19 cellular contexts compared by ENCODE assay signal in the genomic region with DNA sequence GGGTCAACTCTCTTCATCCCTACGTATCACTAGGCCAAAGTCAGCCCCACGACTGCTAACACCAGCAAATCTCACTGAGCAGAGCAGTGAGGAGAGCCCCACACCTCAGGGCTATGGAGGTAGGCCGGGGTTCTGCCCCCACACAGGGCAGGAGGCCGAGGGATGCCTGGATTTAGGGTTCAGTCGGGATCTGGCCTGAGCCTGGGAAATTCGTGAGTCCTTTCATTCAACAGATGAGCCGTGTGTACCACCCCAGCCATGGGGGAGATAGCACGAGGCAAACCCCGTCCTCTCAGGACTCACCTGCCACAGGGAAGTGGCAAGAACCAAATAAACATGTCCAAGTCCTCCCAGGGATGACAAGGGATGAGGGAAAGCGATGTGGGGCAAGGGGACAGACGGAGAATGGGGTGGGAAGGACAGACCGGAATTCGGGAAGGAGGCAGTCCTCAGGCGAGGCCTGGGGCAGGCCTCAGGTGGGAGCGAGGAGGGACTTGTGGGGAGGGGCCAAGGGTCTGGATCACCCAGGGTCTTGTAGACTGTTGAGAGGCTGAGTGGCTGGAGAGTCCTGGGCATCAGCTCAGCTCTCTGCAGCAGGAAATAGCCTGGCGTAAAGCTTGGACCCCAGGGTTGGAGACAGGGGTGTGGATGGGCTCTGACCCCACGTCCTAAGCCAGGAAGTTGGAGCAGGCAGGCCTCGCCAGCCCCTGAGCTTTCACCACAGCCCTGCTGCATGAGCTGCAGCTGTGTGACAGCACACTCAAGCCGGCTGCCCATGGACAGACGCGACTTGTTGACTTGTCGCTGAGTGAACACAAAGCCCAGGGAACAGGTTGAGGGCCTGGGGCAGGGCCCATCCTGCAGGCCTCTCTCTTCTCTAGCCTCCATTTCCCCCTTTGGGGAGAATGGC. TPM values are rescaled to one million over a fixed set of nuclear protein-coding genes. Genes with fewer than 3 reads are reported as not detected.
DNase-seq lines count a peak whose midpoint lies in the region; ATAC-seq, FAIRE-seq and TF ChIP-seq lines count a peak whose summit lies in the region.
"Had no signal": no experiment of that assay in that cellular context is flagged by ENCODE, and none has a peak within 500 bp of the region (broad histone marks: within the 10 kb centered on the region; RNA-seq: fewer than 3 reads in every experiment).

No MANE protein-coding gene starts in this region.

- H2AFZ ChIP-seq in astrocyte (ENCODE audit: low read depth, low read length) (no peak overlapping the region), HepG2 (ENCODE audit: low read length) (peak overlapping the region; percentile 43), osteoblast (ENCODE audit: low read length) (no peak overlapping the region)

- no peak overlapping the region for H3K4me2 ChIP-seq in astrocyte (ENCODE audit: low read length)
- H3K4me2 ChIP-seq in HepG2 (ENCODE audit: low read depth, low read length): peak overlapping the region; percentile 71
- no peak overlapping the region for H3K4me2 ChIP-seq in osteoblast (ENCODE audit: insufficient read depth, low read length)

- no peak for TF ChIP-seq EP300 in HepG2 (IDR thresholded peaks at IDR 0.05; ENCODE audit: low read depth in 2 of 2, low read length in 2 of 2)
- no peak for TF ChIP-seq EP300 in HepG2 (CRISPR knock-in tag; IDR thresholded peaks at IDR 0.05; ENCODE audit: borderline replicate concordance)

- CTCF ChIA-PET in HepG2 (lab: Yijun Ruan, JAX; ENCODE audit: low intra/inter-chr PET ratio, low total read pairs): no interaction called here

- H3K36me3 Mint-ChIP-seq in activated naive CD8-positive, alpha-beta T cell: no peaks in the 10 kb centered on the region
- no peaks in the 10 kb centered on the region for H3K36me3 Mint-ChIP-seq in activated naive CD8-positive, alpha-beta T cell treated with anti-CD3 and anti-CD28 coated beads, Interleukin-2, amount 50 U/mL, for 24 hours (ENCODE audit: low read depth)
- no peaks in the 10 kb centered on the region for H3K36me3 Mint-ChIP-seq in astrocyte (ENCODE audit: low read depth, unreplicated experiment)

- H3K36me3 ChIP-seq in astrocyte (ENCODE audit: insufficient read depth, low read length) (no peaks in the 10 kb centered on the region), HepG2 (replicated peaks in 1 of 2; ENCODE audit: control insufficient read depth in 1 of 2, insufficient read depth in 2 of 2, low read length in 2 of 2) (no peaks in the 10 kb centered on the region), psoas muscle (ENCODE audit: insufficient read depth in 1 of 2, low read depth in 1 of 2) (no peaks in the 10 kb centered on the region), osteoblast (ENCODE audit: insufficient read depth, low read length) (no peaks in the 10 kb centered on the region)

- no peaks in the 10 kb centered on the region for H4K20me1 ChIP-seq in astrocyte (ENCODE audit: insufficient read depth, low read length)
- no peaks in the 10 kb centered on the region for H4K20me1 ChIP-seq in HepG2 (ENCODE audit: insufficient read depth, low read length)
- H4K20me1 ChIP-seq in osteoblast (ENCODE audit: insufficient read depth, low read length): no peaks in the 10 kb centered on the region

- intact Hi-C loops in HepG2 (cut with micrococcal nuclease; ENCODE audit: unreplicated experiment) (no loop called here), psoas muscle (cut with DNase I) (no loop called here)

- H3K27me3 ChIP-seq in astrocyte (ENCODE audit: insufficient read depth, low read length) (no peaks in the 10 kb centered on the region), HepG2 (ENCODE audit: control insufficient read depth in 1 of 2, insufficient read depth in 2 of 2, low read length in 2 of 2) (peaks cover 3 to 14% of the 10 kb centered on the region in 2 experiments; a peak in 3 of 5 replicates), psoas muscle (ENCODE audit: insufficient read depth in 3 of 3, low read length in 2 of 3) (no peaks in the 10 kb centered on the region), osteoblast (ENCODE audit: insufficient read depth, low read length) (no peaks in the 10 kb centered on the region)

- H3K9ac ChIP-seq in astrocyte (ENCODE audit: low read length) (no peak overlapping the region), HepG2 (ENCODE audit: insufficient read depth, low read depth, low read length) (peak overlapping the region; percentile 8; the same call in 1 of the 2 replicates)

- H3K79me2 ChIP-seq in astrocyte (ENCODE audit: insufficient read depth, low read length) (no peaks in the 10 kb centered on the region), HepG2 (ENCODE audit: insufficient read depth, low read length) (no peaks in the 10 kb centered on the region), osteoblast (ENCODE audit: insufficient read depth, low read length) (no peaks in the 10 kb centered on the region)

- H3K9me3 ChIP-seq in astrocyte (ENCODE audit: insufficient read depth, low read depth, low read length) (no peaks in the 10 kb centered on the region), HepG2 (ENCODE audit: low read length) (no peaks in the 10 kb centered on the region), psoas muscle (no peaks in the 10 kb centered on the region), osteoblast (ENCODE audit: low read depth, low read length) (no peaks in the 10 kb centered on the region)

- no peak for FAIRE-seq in astrocyte (lab: Jason Lieb, UNC)
- no peak for FAIRE-seq in HepG2 (lab: Jason Lieb, UNC)
- FAIRE-seq: H54 had no signal

- peaks cover 10% of the 10 kb centered on the region for H3K4me1 Mint-ChIP-seq in activated naive CD8-positive, alpha-beta T cell (ENCODE audit: low read depth)
- no peaks in the 10 kb centered on the region for H3K4me1 Mint-ChIP-seq in activated naive CD8-positive, alpha-beta T cell treated with anti-CD3 and anti-CD28 coated beads, Interleukin-2, amount 50 U/mL, for 24 hours
- H3K4me1 Mint-ChIP-seq in astrocyte (ENCODE audit: low read depth, unreplicated experiment): peaks cover 10% of the 10 kb centered on the region

- peak overlapping the region; percentile 77 for H3K27ac Mint-ChIP-seq in activated naive CD8-positive, alpha-beta T cell
- no peak overlapping the region for H3K27ac Mint-ChIP-seq in activated naive CD8-positive, alpha-beta T cell treated with anti-CD3 and anti-CD28 coated beads, Interleukin-2, amount 50 U/mL, for 24 hours
- H3K27ac Mint-ChIP-seq in astrocyte (ENCODE audit: unreplicated experiment): peak overlapping the region; percentile 66

- no peak for TF ChIP-seq RAD21 in HepG2 (CRISPR knock-in tag; IDR thresholded peaks at IDR 0.05)

- BruUV-seq in HepG2 (replicated peaks; lab: Mats Ljungman, UMichigan): no TSS peak

- no peaks in the 10 kb centered on the region for H3K27me3 Mint-ChIP-seq in activated naive CD8-positive, alpha-beta T cell
- no peaks in the 10 kb centered on the region for H3K27me3 Mint-ChIP-seq in activated naive CD8-positive, alpha-beta T cell treated with anti-CD3 and anti-CD28 coated beads, Interleukin-2, amount 50 U/mL, for 24 hours
- peaks cover 23% of the 10 kb centered on the region for H3K27me3 Mint-ChIP-seq in astrocyte (ENCODE audit: low read depth, unreplicated experiment)

- in situ Hi-C loops in HepG2 (cut with HindIII; ENCODE audit: extremely low pct_ligation_motif_present, low pct_unique_long_range_greater_than_20kb): no loop called here
- in situ Hi-C loops in KBM-7 (cut with MboI; ENCODE audit: low pct_unique_long_range_greater_than_20kb, low sequenced_read_pairs): loop anchor here (10.0 kb wide), 1 partner anchor 48 kb away; no protein-coding TSS in a partner anchor

- no peak for TF ChIP-seq POLR2A in HepG2 (IDR thresholded peaks at IDR 0.05; ENCODE audit: insufficient read depth in 1 of 2, low read depth in 2 of 2, low read length in 2 of 2)

- no peak for DNase-seq in activated naive CD8-positive, alpha-beta T cell treated with anti-CD3 and anti-CD28 coated beads, Interleukin-2, amount 50 U/mL, for 24 hours
- DNase-seq in astrocyte (ENCODE audit: low read depth): no peak
- no peak for DNase-seq in HepG2 (ENCODE audit: low spot score)
- DNase-seq in psoas muscle: peak; percentile 8 to 24
- no peak for DNase-seq in SHP77 treated with DMSO at 0.1 percent for 48 hours (lab: John Stamatoyannopoulos, UW)
- DNase-seq in osteoblast (ENCODE audit: insufficient read length, low spot score, missing footprints): no peak
- no peak for DNase-seq in KBM-7
- DNase-seq: C1 segment of cervical spinal cord, COR-L47, DMS153, EL, MV-4-11, NCI-H1417 treated with DMSO at 0.1 percent for 48 hours, NCI-H2029 treated with DMSO at 0.1 percent for 48 hours, NCI-H524 treated with DMSO at 0.1 percent for 48 hours, PC-3 had no signal

- POLR2A ChIA-PET in HepG2 (lab: Yijun Ruan, JAX): interaction anchor here (1.0 to 1.5 kb wide), 3 partner anchors 8 to 21 kb away, joined by 3 to 5 read pairs (median 3); no protein-coding TSS in a partner anchor

- TF ChIP-seq CTCF in astrocyte (IDR thresholded peaks at IDR 0.05; ENCODE audit: insufficient read depth, low read depth, low read length) (no peak), HepG2 (CRISPR knock-in tag; IDR thresholded peaks at IDR 0.05) (no peak), psoas muscle (IDR thresholded peaks at IDR 0.05) (no peak), osteoblast (IDR thresholded peaks at IDR 0.05; ENCODE audit: extremely low read depth, low read depth, low read length) (no peak)

- 31% methylated on average over 15 of the region's 22 CpGs for WGBS in HepG2 (ENCODE audit: low lambda C conversion rate)
- 90 to 92% (median 90%) methylated on average over 22 of the region's 22 CpGs for WGBS in psoas muscle, 3 donors

- peaks cover 5% of the 10 kb centered on the region for H3K4me1 ChIP-seq in astrocyte (ENCODE audit: insufficient read depth, low read length)
- peaks cover 76% of the 10 kb centered on the region for H3K4me1 ChIP-seq in HepG2 (ENCODE audit: insufficient read depth, low read length)
- no peaks in the 10 kb centered on the region for H3K4me1 ChIP-seq in psoas muscle
- H3K4me1 ChIP-seq in osteoblast (ENCODE audit: insufficient read depth, low read length): no peaks in the 10 kb centered on the region

- ATAC-seq in activated naive CD8-positive, alpha-beta T cell treated with anti-CD3 and anti-CD28 coated beads, Interleukin-2, amount 50 U/mL, for 24 hours: no peak
- ATAC-seq in HepG2 (peak; percentile 51), psoas muscle (no peak)
- ATAC-seq: PC-3 had no signal

- no peak overlapping the region for H3K4me3 Mint-ChIP-seq in activated naive CD8-positive, alpha-beta T cell
- H3K4me3 Mint-ChIP-seq in activated naive CD8-positive, alpha-beta T cell treated with anti-CD3 and anti-CD28 coated beads, Interleukin-2, amount 50 U/mL, for 24 hours: no peak overlapping the region
- no peak overlapping the region for H3K4me3 Mint-ChIP-seq in astrocyte (ENCODE audit: unreplicated experiment)

- H3K9me3 Mint-ChIP-seq in activated naive CD8-positive, alpha-beta T cell (ENCODE audit: low read depth): no peaks in the 10 kb centered on the region
- no peaks in the 10 kb centered on the region for H3K9me3 Mint-ChIP-seq in activated naive CD8-positive, alpha-beta T cell treated with anti-CD3 and anti-CD28 coated beads, Interleukin-2, amount 50 U/mL, for 24 hours
- no peaks in the 10 kb centered on the region for H3K9me3 Mint-ChIP-seq in astrocyte (ENCODE audit: unreplicated experiment)

- no peak overlapping the region for H3K27ac ChIP-seq in astrocyte (ENCODE audit: low read depth, low read length)
- H3K27ac ChIP-seq in HepG2 (ENCODE audit: extremely low read length, insufficient read depth, low read length): no peak overlapping the region
- no peak overlapping the region for H3K27ac ChIP-seq in psoas muscle
- H3K27ac ChIP-seq in osteoblast (ENCODE audit: low read depth, low read length): no peak overlapping the region

- H3K4me3 ChIP-seq in astrocyte (ENCODE audit: insufficient read depth, low read depth, low read length) (no peak overlapping the region), HepG2 (replicated peaks in 1 of 3; ENCODE audit: insufficient read depth in 1 of 3, low read depth in 2 of 3, low read length in 3 of 3) (peak overlapping the region in 2 of 3 experiments; percentile 5 to 41; a peak in 1 of 6 replicates), psoas muscle (no peak overlapping the region), osteoblast (ENCODE audit: insufficient read depth, low read length) (no peak overlapping the region)

RNA-seq across cellular contexts. Expression of a gene that starts 7.9 kb away (rescaled TPM):
- total RNA-seq in astrocyte (10.6 and 12.9 TPM in 2 replicates), HepG2 (2016; rRNA removed; fragmentation: Illumina TruSeq; extraction: Trizol) (14.0 and 18.6 TPM in 2 replicates), psoas muscle (10 to 100 TPM in 1 of 4 donors, 1 to 10 TPM in 3; 7.0 to 20.4 (median 9.3) TPM), osteoblast (9.1 and 11.6 TPM in 2 replicates)
- total RNA-seq in HepG2 (2016; cell fraction: cytosol; rRNA removed; fragmentation: Illumina TruSeq; extraction: Trizol; ENCODE audit: low read depth): 3.1 and 3.2 TPM in 2 replicates
- 11.3 and 19.1 TPM in 2 replicates for total RNA-seq in HepG2 (2016; cell fraction: insoluble cytoplasmic fraction; rRNA removed; fragmentation: Illumina TruSeq; extraction: Trizol)
- total RNA-seq in HepG2 (2016; cell fraction: membrane; rRNA removed; fragmentation: Illumina TruSeq; extraction: Trizol): 8.0 and 8.1 TPM in 2 replicates
- total RNA-seq in HepG2 (2016; cell fraction: nucleus; rRNA removed; fragmentation: Illumina TruSeq; extraction: Trizol): 19.9 and 21.9 TPM in 2 replicates
- polyA plus RNA-seq in HepG2 (2011; rRNA removed) (13.7 and 21.2 TPM in 2 replicates), psoas muscle (10 to 100 TPM in 1 of 3 donors, 1 to 10 TPM in 2; 8.2 to 65.6 (median 9.0) TPM)
- 9.8 and 12.5 TPM in 2 replicates for polyA plus RNA-seq in HepG2 (2011; cell fraction: cytosol; rRNA removed)
- polyA plus RNA-seq in HepG2 (2011; cell fraction: nucleus; rRNA removed): 62.7 and 63.6 TPM in 2 replicates
- 9.6 and 14.4 TPM in 2 replicates for polyA plus RNA-seq in HepG2 (2012)
- 1.4 and 1.5 TPM in 2 replicates for polyA plus RNA-seq in HepG2 (2016; cell fraction: cytosol; fragmentation: Illumina TruSeq; extraction: Trizol; ENCODE audit: low read depth)
- 10.4 and 12.3 TPM in 2 replicates for polyA plus RNA-seq in HepG2 (2016; cell fraction: insoluble cytoplasmic fraction; fragmentation: Illumina TruSeq; extraction: Trizol; ENCODE audit: low read depth)
- 4.1 and 4.4 TPM in 2 replicates for polyA plus RNA-seq in HepG2 (2016; cell fraction: membrane; fragmentation: Illumina TruSeq; extraction: Trizol; ENCODE audit: low read depth)
- 43.0 and 45.0 TPM in 2 replicates for polyA plus RNA-seq in HepG2 (2016; cell fraction: nucleus; fragmentation: Illumina TruSeq; extraction: Trizol; ENCODE audit: insufficient read depth, low read depth)
- polyA minus RNA-seq in HepG2 (2011; rRNA and poly(A)+ RNA removed; ENCODE audit: low replicate concordance): 18.2 and 34.3 TPM in 2 replicates
- polyA minus RNA-seq in HepG2 (2011; cell fraction: cytosol; rRNA and poly(A)+ RNA removed): 14.7 and 14.9 TPM in 2 replicates
- 24.2 and 25.2 TPM in 2 replicates for polyA minus RNA-seq in HepG2 (2011; cell fraction: nucleus; rRNA and poly(A)+ RNA removed)

RNA-seq across cellular contexts. Expression of a gene that starts 34.3 kb away (rescaled TPM):
- total RNA-seq in astrocyte (0.30 and 0.38 TPM in 2 replicates), HepG2 (2016; rRNA removed; fragmentation: Illumina TruSeq; extraction: Trizol) (0.77 and 0.90 TPM in 2 replicates), psoas muscle (1 to 10 TPM in 3 of 4 donors, under 1 TPM in 1; 0.71 to 2.2 (median 1.9) TPM), osteoblast (under 0.01 TPM in 1 of 2 replicates, not detected in the other)
- 0.10 and 0.35 TPM in 2 replicates for total RNA-seq in HepG2 (2016; cell fraction: cytosol; rRNA removed; fragmentation: Illumina TruSeq; extraction: Trizol; ENCODE audit: low read depth)
- 0.76 and 1.1 TPM in 2 replicates for total RNA-seq in HepG2 (2016; cell fraction: insoluble cytoplasmic fraction; rRNA removed; fragmentation: Illumina TruSeq; extraction: Trizol)
- total RNA-seq in HepG2 (2016; cell fraction: membrane; rRNA removed; fragmentation: Illumina TruSeq; extraction: Trizol): 0.31 and 0.69 TPM in 2 replicates
- 0.31 and 0.60 TPM in 2 replicates for total RNA-seq in HepG2 (2016; cell fraction: nucleus; rRNA removed; fragmentation: Illumina TruSeq; extraction: Trizol)
- polyA plus RNA-seq in HepG2 (2011; rRNA removed) (1.6 and 1.7 TPM in 2 replicates), psoas muscle (1 to 10 TPM in 2 of 3 donors, under 1 TPM in 1; 0.71 to 1.9 (median 1.4) TPM)
- polyA plus RNA-seq in HepG2 (2011; cell fraction: cytosol; rRNA removed): 0.79 and 2.2 TPM in 2 replicates
- polyA plus RNA-seq in HepG2 (2011; cell fraction: nucleus; rRNA removed): 1.8 and 2.6 TPM in 2 replicates
- polyA plus RNA-seq in HepG2 (2012): 0.37 and 0.85 TPM in 2 replicates
- polyA plus RNA-seq in HepG2 (2016; cell fraction: cytosol; fragmentation: Illumina TruSeq; extraction: Trizol; ENCODE audit: low read depth): 0.12 and 0.14 TPM in 2 replicates
- 0.44 and 0.88 TPM in 2 replicates for polyA plus RNA-seq in HepG2 (2016; cell fraction: insoluble cytoplasmic fraction; fragmentation: Illumina TruSeq; extraction: Trizol; ENCODE audit: low read depth)
- 0.29 and 0.35 TPM in 2 replicates for polyA plus RNA-seq in HepG2 (2016; cell fraction: membrane; fragmentation: Illumina TruSeq; extraction: Trizol; ENCODE audit: low read depth)
- 1.00 and 1.2 TPM in 2 replicates for polyA plus RNA-seq in HepG2 (2016; cell fraction: nucleus; fragmentation: Illumina TruSeq; extraction: Trizol; ENCODE audit: insufficient read depth, low read depth)
- 0.16 and 2.7 TPM in 2 replicates for polyA minus RNA-seq in HepG2 (2011; rRNA and poly(A)+ RNA removed; ENCODE audit: low replicate concordance)
- polyA minus RNA-seq in HepG2 (2011; cell fraction: cytosol; rRNA and poly(A)+ RNA removed): 0.49 and 0.79 TPM in 2 replicates
- polyA minus RNA-seq in HepG2 (2011; cell fraction: nucleus; rRNA and poly(A)+ RNA removed): 0.75 and 0.90 TPM in 2 replicates
- total RNA-seq: A172, PC-3 had no signal

Comparison
In these comparisons a context has a peak if more than half of its experiments do, and no peak if none do; other contexts are left out.
1. DNase-seq: peak in psoas muscle (2 of 2); none in activated naive CD8-positive, alpha-beta T cell treated with anti-CD3 and anti-CD28 coated beads, Interleukin-2, amount 50 U/mL, for 24 hours (single experiment), astrocyte (single experiment), HepG2 (single experiment), SHP77 treated with DMSO at 0.1 percent for 48 hours (single experiment), osteoblast (single experiment) and KBM-7 (single experiment).
2. H3K4me3 ChIP-seq: peak in HepG2 (2 of 3); none in astrocyte (single experiment), psoas muscle (single experiment) and osteoblast (single experiment).